Comparison of ENCODE assay signal across 12 cellular contexts in the genomic region with DNA sequence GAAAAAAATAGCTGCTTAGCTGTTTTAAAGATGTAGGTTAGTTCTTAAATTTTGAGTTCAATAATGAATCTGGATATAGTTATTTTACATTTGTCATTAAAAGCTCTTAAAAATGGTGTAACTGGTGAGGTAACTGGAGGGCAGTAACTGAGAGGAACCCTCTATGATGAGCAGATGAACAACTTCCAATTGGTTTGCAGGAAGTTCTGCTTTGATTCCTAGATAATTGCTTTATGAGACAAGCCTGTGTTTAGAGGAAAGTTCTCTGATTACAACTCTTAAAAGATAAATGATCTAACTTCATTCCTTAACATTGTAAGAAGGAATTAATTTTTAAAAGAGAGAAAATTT. TPM values are rescaled to one million over a fixed set of nuclear protein-coding genes. Genes with fewer than 3 reads are reported as not detected.
A peak's percentile ranks its signal among the peaks of the same experiment; 100 is the strongest.
DNase-seq lines count a peak whose midpoint lies in the region; ATAC-seq and TF ChIP-seq lines count a peak whose summit lies in the region.
"Had no signal": no experiment of that assay in that cellular context is flagged by ENCODE, and none has a peak within 500 bp of the region (broad histone marks: within the 10 kb centered on the region; RNA-seq: fewer than 3 reads in every experiment).

No MANE protein-coding gene starts in this region.

- H3K27me3 ChIP-seq in tibial artery: no peaks in the 10 kb centered on the region
- H3K27me3 ChIP-seq: suprapubic skin had no signal

- peaks cover 9 to 14% (median 11%) of the 10 kb centered on the region in 3 donors for H3K36me3 ChIP-seq in tibial artery

- H3K4me1 ChIP-seq in tibial artery: peaks cover 0 to 97% (median 73%) of the 10 kb centered on the region in 4 donors

- H3K4me3 ChIP-seq in tibial artery: peak overlapping the region in 1 of 2 donors; percentile 34

- H3K36me3 Mint-ChIP-seq in activated naive CD4-positive, alpha-beta T cell treated with anti-CD3 and anti-CD28 coated beads, Interleukin-2, amount 10 ng/mL, durations not matched to agents 7 days and 5 days: peaks cover 65% of the 10 kb centered on the region
- H3K36me3 Mint-ChIP-seq in activated T-helper 2 cell treated with anti-CD3 and anti-CD28 coated beads, Interferon-gamma antibody, Interleukin-2, Interleukin-4, amounts not matched to agents 10 μg/mL and 5 μg/mL and 100 μg/mL, durations not matched to agents 14 hours and 24 hours and 36 hours (ENCODE audit: low read depth): peaks cover 94% of the 10 kb centered on the region

- ATAC-seq in left colon: peak; percentile 34
- ATAC-seq in GM21723 (IDR thresholded peaks at IDR 0.05; ENCODE audit: unreplicated experiment): no peak

- no peaks in the 10 kb centered on the region for H3K27me3 Mint-ChIP-seq in activated naive CD4-positive, alpha-beta T cell treated with anti-CD3 and anti-CD28 coated beads, Interleukin-2, amount 10 ng/mL, durations not matched to agents 7 days and 5 days
- H3K27me3 Mint-ChIP-seq in activated T-helper 2 cell treated with anti-CD3 and anti-CD28 coated beads, Interferon-gamma antibody, Interleukin-2, Interleukin-4, amounts not matched to agents 10 μg/mL and 5 μg/mL and 100 μg/mL, durations not matched to agents 14 hours and 24 hours and 36 hours (ENCODE audit: low read depth): no peaks in the 10 kb centered on the region
- H3K27me3 Mint-ChIP-seq: dendritic cell treated with granulocyte-macrophage colony-stimulating factor and Interleukin-4, amounts not matched to agents 40 ng/mL and 50 ng/mL, for 4 days; IgD-negative memory B cell had no signal

- intact Hi-C loops in activated T-helper 2 cell treated with anti-CD3 and anti-CD28 coated beads, Interferon-gamma antibody, Interleukin-2, Interleukin-4, amounts not matched to agents 10 μg/mL and 5 μg/mL and 100 μg/mL, durations not matched to agents 14 hours and 24 hours and 36 hours (cut with micrococcal nuclease): loop anchor here (1.0 to 2.0 kb wide), 3 partner anchors 25 to 447 kb away; no protein-coding TSS in a partner anchor
- intact Hi-C loops in left colon (cut with DNase I, micrococcal nuclease) (no loop called here), tibial artery (cut with DNase I; ENCODE audit: low total_unique reads) (no loop called here)

- CTCF ChIA-PET in activated naive CD4-positive, alpha-beta T cell treated with anti-CD3 and anti-CD28 coated beads, Interleukin-2, amount 10 ng/mL, durations not matched to agents 7 days and 5 days (lab: Charles Lee): interaction anchor here (0.7 to 2.1 kb wide), 3 partner anchors 9 to 68 kb away, joined by 3 to 8 read pairs (median 6); no protein-coding TSS in a partner anchor

- TF ChIP-seq CTCF in tibial artery (IDR thresholded peaks at IDR 0.05): no peak

- H3K27ac Mint-ChIP-seq in activated naive CD4-positive, alpha-beta T cell treated with anti-CD3 and anti-CD28 coated beads, Interleukin-2, amount 10 ng/mL, durations not matched to agents 7 days and 5 days: peak overlapping the region; percentile 93
- peak overlapping the region; percentile 94 for H3K27ac Mint-ChIP-seq in activated T-helper 2 cell treated with anti-CD3 and anti-CD28 coated beads, Interferon-gamma antibody, Interleukin-2, Interleukin-4, amounts not matched to agents 10 μg/mL and 5 μg/mL and 100 μg/mL, durations not matched to agents 14 hours and 24 hours and 36 hours
- H3K27ac Mint-ChIP-seq: dendritic cell treated with granulocyte-macrophage colony-stimulating factor and Interleukin-4, amounts not matched to agents 40 ng/mL and 50 ng/mL, for 4 days had no signal

- H3K27ac ChIP-seq in tibial artery: peak overlapping the region; percentile 54 to 95
- H3K27ac ChIP-seq: suprapubic skin had no signal

- peak overlapping the region; percentile 63 for H3K4me3 Mint-ChIP-seq in activated naive CD4-positive, alpha-beta T cell treated with anti-CD3 and anti-CD28 coated beads, Interleukin-2, amount 10 ng/mL, durations not matched to agents 7 days and 5 days
- peak overlapping the region; percentile 77 for H3K4me3 Mint-ChIP-seq in activated T-helper 2 cell treated with anti-CD3 and anti-CD28 coated beads, Interferon-gamma antibody, Interleukin-2, Interleukin-4, amounts not matched to agents 10 μg/mL and 5 μg/mL and 100 μg/mL, durations not matched to agents 14 hours and 24 hours and 36 hours (ENCODE audit: low read depth)
- H3K4me3 Mint-ChIP-seq: dendritic cell treated with granulocyte-macrophage colony-stimulating factor and Interleukin-4, amounts not matched to agents 40 ng/mL and 50 ng/mL, for 4 days had no signal

- no peak for DNase-seq in activated naive CD4-positive, alpha-beta T cell treated with anti-CD3 and anti-CD28 coated beads, Interleukin-2, amount 10 ng/mL, durations not matched to agents 7 days and 5 days
- no peak for DNase-seq in activated naive CD4-positive, alpha-beta T cell treated with Interleukin-2 at 50 U/mL for 16 hours
- DNase-seq in activated T-helper 2 cell treated with anti-CD3 and anti-CD28 coated beads, Interferon-gamma antibody, Interleukin-2, Interleukin-4, amounts not matched to agents 10 μg/mL and 5 μg/mL and 100 μg/mL, durations not matched to agents 14 hours and 24 hours and 36 hours (ENCODE audit: low spot score): no peak
- no peak for DNase-seq in left colon
- DNase-seq in tibial artery: no peak
- no peak for DNase-seq in NCI-H226
- no peak for DNase-seq in nucleus accumbens (lab: John Stamatoyannopoulos, UW)
- DNase-seq: NCI-H187 treated with DMSO at 0.1 percent for 48 hours had no signal

- no peaks in the 10 kb centered on the region for H3K9me3 ChIP-seq in tibial artery
- H3K9me3 ChIP-seq: suprapubic skin had no signal

- H3K4me1 Mint-ChIP-seq in activated naive CD4-positive, alpha-beta T cell treated with anti-CD3 and anti-CD28 coated beads, Interleukin-2, amount 10 ng/mL, durations not matched to agents 7 days and 5 days: peaks cover 71% of the 10 kb centered on the region
- peaks cover 69% of the 10 kb centered on the region for H3K4me1 Mint-ChIP-seq in activated T-helper 2 cell treated with anti-CD3 and anti-CD28 coated beads, Interferon-gamma antibody, Interleukin-2, Interleukin-4, amounts not matched to agents 10 μg/mL and 5 μg/mL and 100 μg/mL, durations not matched to agents 14 hours and 24 hours and 36 hours (ENCODE audit: low read depth)

- no peaks in the 10 kb centered on the region for H3K9me3 Mint-ChIP-seq in activated naive CD4-positive, alpha-beta T cell treated with anti-CD3 and anti-CD28 coated beads, Interleukin-2, amount 10 ng/mL, durations not matched to agents 7 days and 5 days
- H3K9me3 Mint-ChIP-seq in activated T-helper 2 cell treated with anti-CD3 and anti-CD28 coated beads, Interferon-gamma antibody, Interleukin-2, Interleukin-4, amounts not matched to agents 10 μg/mL and 5 μg/mL and 100 μg/mL, durations not matched to agents 14 hours and 24 hours and 36 hours: no peaks in the 10 kb centered on the region
- H3K9me3 Mint-ChIP-seq: dendritic cell treated with granulocyte-macrophage colony-stimulating factor and Interleukin-4, amounts not matched to agents 40 ng/mL and 50 ng/mL, for 4 days; IgD-negative memory B cell had no signal

RNA-seq across cellular contexts. Expression of gene MYLIP, which starts 8.5 kb away (rescaled TPM):
- total RNA-seq in activated T-helper 2 cell treated with anti-CD3 and anti-CD28 coated beads, Interferon-gamma antibody, Interleukin-2, Interleukin-4, amounts not matched to agents 10 μg/mL and 5 μg/mL and 100 μg/mL, durations not matched to agents 14 hours and 24 hours and 36 hours: 81.2 and 83.1 TPM in 2 replicates
- 10 to 100 TPM; 17.2 to 38.6 TPM for total RNA-seq in left colon
